ENCODE assay signal across 12 cellular contexts in the genomic region with DNA sequence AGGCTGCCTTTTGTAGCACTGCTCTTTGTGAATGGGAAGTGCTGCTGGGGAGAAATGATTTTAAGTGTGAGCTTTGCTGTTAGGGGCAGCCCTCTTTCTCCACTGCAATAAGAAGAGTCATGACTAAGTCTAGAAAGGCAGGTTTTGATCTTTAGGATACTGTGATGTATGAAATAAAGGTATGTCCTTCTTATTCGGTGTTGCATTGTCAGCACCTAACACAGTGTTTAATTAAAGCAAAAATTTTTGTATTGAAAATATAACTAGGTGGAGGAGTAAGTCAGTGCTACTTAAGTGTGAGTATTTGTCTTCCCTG.
DNase-seq lines count a peak whose midpoint lies in the region; ATAC-seq and TF ChIP-seq lines count a peak whose summit lies in the region.
"Had no signal": no experiment of that assay in that cellular context is flagged by ENCODE, and none has a peak within 500 bp of the region (broad histone marks: within the 10 kb centered on the region; RNA-seq: fewer than 3 reads in every experiment).

No MANE protein-coding gene starts in this region.

- no peak for ATAC-seq in upper lobe of left lung (ENCODE audit: low FRiP score in 2 of 2)
- ATAC-seq in HG02759 (IDR thresholded peaks at IDR 0.05; ENCODE audit: unreplicated experiment), result no peak

- no peaks in the 10 kb centered on the region for H3K9me3 Mint-ChIP-seq in activated T-cell treated with anti-CD3 and anti-CD28 coated beads, Interleukin-2, amount 50 U/mL, for 24 hours
- no peaks in the 10 kb centered on the region for H3K9me3 Mint-ChIP-seq in activated T-helper 2 cell treated with anti-CD3 and anti-CD28 coated beads, Interferon-gamma antibody, Interleukin-2, Interleukin-4, amounts not matched to agents 10 μg/mL and 5 μg/mL and 100 μg/mL, durations not matched to agents 14 hours and 24 hours and 36 hours

- H3K9ac ChIP-seq in mucosa of stomach (ENCODE audit: low read length), result peak overlapping the region; percentile 50

- H3K27ac ChIP-seq in upper lobe of left lung, result peak overlapping the region; percentile 63 to 77 (median 70)

- H3K4me1 Mint-ChIP-seq in activated T-cell treated with anti-CD3 and anti-CD28 coated beads, Interleukin-2, amount 50 U/mL, for 24 hours (ENCODE audit: low read depth), result peaks cover 83% of the 10 kb centered on the region
- H3K4me1 Mint-ChIP-seq in activated T-helper 2 cell treated with anti-CD3 and anti-CD28 coated beads, Interferon-gamma antibody, Interleukin-2, Interleukin-4, amounts not matched to agents 10 μg/mL and 5 μg/mL and 100 μg/mL, durations not matched to agents 14 hours and 24 hours and 36 hours (ENCODE audit: low read depth), result peaks cover 70% of the 10 kb centered on the region

- intact Hi-C loops in activated T-helper 2 cell treated with anti-CD3 and anti-CD28 coated beads, Interferon-gamma antibody, Interleukin-2, Interleukin-4, amounts not matched to agents 10 μg/mL and 5 μg/mL and 100 μg/mL, durations not matched to agents 14 hours and 24 hours and 36 hours (cut with micrococcal nuclease), result loop anchor here (1.0 to 10.0 kb wide), 7 partner anchors 18 to 301 kb away; no protein-coding TSS in a partner anchor

- 50 to 78% methylated on average over 1 of the region's 1 CpG for WGBS in upper lobe of left lung, 2 donors

- TF ChIP-seq EP300 in upper lobe of left lung (IDR thresholded peaks at IDR 0.05), result no peak

- peak overlapping the region; percentile 95 for H3K27ac Mint-ChIP-seq in activated T-cell treated with anti-CD3 and anti-CD28 coated beads, Interleukin-2, amount 50 U/mL, for 24 hours
- H3K27ac Mint-ChIP-seq in activated T-helper 2 cell treated with anti-CD3 and anti-CD28 coated beads, Interferon-gamma antibody, Interleukin-2, Interleukin-4, amounts not matched to agents 10 μg/mL and 5 μg/mL and 100 μg/mL, durations not matched to agents 14 hours and 24 hours and 36 hours, result peak overlapping the region; percentile 78

- H3K4me1 ChIP-seq in mucosa of stomach (ENCODE audit: control insufficient read depth, insufficient read depth, low read length) (peaks cover 50% of the 10 kb centered on the region), upper lobe of left lung (peaks cover 18 to 48% (median 37%) of the 10 kb centered on the region in 4 donors)
- H3K4me1 ChIP-seq: BE2C had no signal

- H3K36me3 ChIP-seq in mucosa of stomach (ENCODE audit: control insufficient read depth, insufficient read depth, low read length), result no peaks in the 10 kb centered on the region
- no peaks in the 10 kb centered on the region for H3K36me3 ChIP-seq in upper lobe of left lung
- H3K36me3 ChIP-seq: BE2C had no signal

- TF ChIP-seq POLR2A in upper lobe of left lung (IDR thresholded peaks at IDR 0.05), result no peak

- DNase-seq in activated T-cell treated with anti-CD3 and anti-CD28 coated beads, Interleukin-2, amount 50 U/mL, for 24 hours, result no peak
- DNase-seq in activated T-cell treated with anti-CD3 and anti-CD28 coated beads for 4 hours (no peak), upper lobe of left lung (no peak), GOT3 (lab: John Stamatoyannopoulos, UW) (no peak), GM13976 (ENCODE audit: low spot score) (no peak)
- no peak for DNase-seq in activated T-helper 2 cell treated with anti-CD3 and anti-CD28 coated beads, Interferon-gamma antibody, Interleukin-2, Interleukin-4, amounts not matched to agents 10 μg/mL and 5 μg/mL and 100 μg/mL, durations not matched to agents 14 hours and 24 hours and 36 hours (ENCODE audit: low spot score)
- DNase-seq: BE2C, NCI-H1694 treated with DMSO at 0.1 percent for 48 hours, posterior cingulate gyrus, SHP77 had no signal

- no peaks in the 10 kb centered on the region for H3K27me3 ChIP-seq in mucosa of stomach (ENCODE audit: control insufficient read depth, insufficient read depth, low read length)
- H3K27me3 ChIP-seq in upper lobe of left lung, result no peaks in the 10 kb centered on the region
- H3K27me3 ChIP-seq: BE2C had no signal

- peaks cover 49% of the 10 kb centered on the region for H3K36me3 Mint-ChIP-seq in activated T-cell treated with anti-CD3 and anti-CD28 coated beads, Interleukin-2, amount 50 U/mL, for 24 hours (ENCODE audit: low read depth)
- peaks cover 38% of the 10 kb centered on the region for H3K36me3 Mint-ChIP-seq in activated T-helper 2 cell treated with anti-CD3 and anti-CD28 coated beads, Interferon-gamma antibody, Interleukin-2, Interleukin-4, amounts not matched to agents 10 μg/mL and 5 μg/mL and 100 μg/mL, durations not matched to agents 14 hours and 24 hours and 36 hours (ENCODE audit: low read depth)

- no peak for TF ChIP-seq CTCF in upper lobe of left lung (IDR thresholded peaks at IDR 0.05)
- TF ChIP-seq CTCF in GM13976 (IDR thresholded peaks at IDR 0.05; ENCODE audit: borderline replicate concordance, control extremely low read depth, extremely low read depth, insufficient read depth, missing control alignments), result no peak

- H3K4me3 ChIP-seq in mucosa of stomach (ENCODE audit: low read length) (no peak overlapping the region), upper lobe of left lung (no peak overlapping the region)

- no peaks in the 10 kb centered on the region for H3K27me3 Mint-ChIP-seq in activated T-cell treated with anti-CD3 and anti-CD28 coated beads, Interleukin-2, amount 50 U/mL, for 24 hours
- no peaks in the 10 kb centered on the region for H3K27me3 Mint-ChIP-seq in activated T-helper 2 cell treated with anti-CD3 and anti-CD28 coated beads, Interferon-gamma antibody, Interleukin-2, Interleukin-4, amounts not matched to agents 10 μg/mL and 5 μg/mL and 100 μg/mL, durations not matched to agents 14 hours and 24 hours and 36 hours (ENCODE audit: low read depth)

- H3K4me3 Mint-ChIP-seq in activated T-cell treated with anti-CD3 and anti-CD28 coated beads, Interleukin-2, amount 50 U/mL, for 24 hours, result peak overlapping the region; percentile 66
- peak overlapping the region; percentile 28 for H3K4me3 Mint-ChIP-seq in activated T-helper 2 cell treated with anti-CD3 and anti-CD28 coated beads, Interferon-gamma antibody, Interleukin-2, Interleukin-4, amounts not matched to agents 10 μg/mL and 5 μg/mL and 100 μg/mL, durations not matched to agents 14 hours and 24 hours and 36 hours (ENCODE audit: low read depth)

- in situ Hi-C loops in GM13976 (cut with MboI; ENCODE audit: low sequenced_read_pairs, unreplicated experiment), result no loop called here

- H3K9me3 ChIP-seq in mucosa of stomach (ENCODE audit: control insufficient read depth, low read length) (no peaks in the 10 kb centered on the region), upper lobe of left lung (no peaks in the 10 kb centered on the region)
- H3K9me3 ChIP-seq: BE2C had no signal
